In the genomic region with DNA sequence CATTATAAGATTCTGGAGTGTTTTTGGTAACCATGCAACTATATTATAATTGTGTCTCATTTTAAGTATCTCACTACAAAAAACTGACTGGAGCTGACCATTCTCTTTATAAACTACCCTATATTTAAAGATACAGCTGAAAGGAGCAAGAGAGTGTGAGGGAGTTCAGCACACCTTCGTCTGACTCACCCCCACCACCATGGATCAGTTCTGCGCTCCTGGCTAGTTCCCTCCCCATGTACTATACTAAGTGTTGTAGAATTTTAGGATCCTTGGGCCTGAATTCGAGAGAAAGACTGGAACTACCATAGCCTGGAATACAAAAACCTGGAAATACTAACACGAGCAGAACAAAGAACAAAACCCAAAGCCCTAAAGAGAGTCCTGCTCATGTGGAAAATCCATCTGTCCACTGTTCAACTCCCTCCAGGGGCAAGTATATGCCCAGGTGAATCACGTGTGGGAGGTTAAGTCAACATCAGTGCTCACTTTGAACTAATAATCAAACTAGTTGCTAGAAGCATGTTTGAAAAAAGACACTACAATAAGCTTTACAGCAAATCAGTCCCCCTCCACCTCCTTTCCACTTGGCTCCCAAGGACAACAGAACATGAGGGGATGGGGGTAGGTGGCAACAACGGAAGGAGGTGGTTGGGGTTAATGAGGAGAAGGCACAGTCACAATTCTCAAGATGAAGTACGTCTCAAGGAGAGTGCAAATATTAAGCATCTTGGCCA, we compare ENCODE assay signal across 10 cellular contexts. TPM values are rescaled to one million over a fixed set of nuclear protein-coding genes. Genes with fewer than 3 reads are reported as not detected.
DNase-seq lines count a peak whose midpoint lies in the region; ATAC-seq, FAIRE-seq and TF ChIP-seq lines count a peak whose summit lies in the region.
"Had no signal": no experiment of that assay in that cellular context is flagged by ENCODE, and none has a peak within 500 bp of the region (broad histone marks: within the 10 kb centered on the region; RNA-seq: fewer than 3 reads in every experiment).

No MANE protein-coding gene starts in this region.

- H3K4me3 Mint-ChIP-seq in activated T-helper 2 cell treated with anti-CD3 and anti-CD28 coated beads, Interferon-gamma antibody, Interleukin-2, Interleukin-4, amounts not matched to agents 10 μg/mL and 5 μg/mL and 100 μg/mL, durations not matched to agents 14 hours and 24 hours and 36 hours (ENCODE audit: low read depth): no peak overlapping the region
- H3K4me3 Mint-ChIP-seq in stimulated activated naive B cell treated with anti-CD40 and anti-IgM and Interleukin-4, amounts not matched to agents 10 μg/mL and 1 μg/mL and 100 μg/mL, for 72 hours: peak overlapping the region; percentile 14 to 67

- dilution Hi-C loops in keratinocyte (cut with MboI; ENCODE audit: extremely low pct_ligation_motif_present, low sequenced_read_pairs): no loop called here

- intact Hi-C loops in activated T-helper 2 cell treated with anti-CD3 and anti-CD28 coated beads, Interferon-gamma antibody, Interleukin-2, Interleukin-4, amounts not matched to agents 10 μg/mL and 5 μg/mL and 100 μg/mL, durations not matched to agents 14 hours and 24 hours and 36 hours (cut with micrococcal nuclease): loop anchor here (5.0 kb wide), 1 partner anchor 70 kb away; no protein-coding TSS in a partner anchor

- H3K27ac ChIP-seq in keratinocyte (ENCODE audit: control insufficient read depth, insufficient read depth, low read length): peak overlapping the region; percentile 97

- no peaks in the 10 kb centered on the region for H3K9me1 ChIP-seq in keratinocyte (ENCODE audit: control insufficient read depth, extremely low read depth, insufficient read depth, low read length)

- H4K20me1 ChIP-seq in keratinocyte (ENCODE audit: control insufficient read depth, extremely low read depth, insufficient read depth, low read length): no peaks in the 10 kb centered on the region

- H3K9me3 ChIP-seq in keratinocyte (ENCODE audit: control insufficient read depth, low read depth, low read length): no peaks in the 10 kb centered on the region

- H3K4me2 ChIP-seq in keratinocyte (ENCODE audit: control insufficient read depth, extremely low read depth, insufficient read depth, low read depth, low read length): peak overlapping the region; percentile 60

- H3K4me1 Mint-ChIP-seq in activated T-helper 2 cell treated with anti-CD3 and anti-CD28 coated beads, Interferon-gamma antibody, Interleukin-2, Interleukin-4, amounts not matched to agents 10 μg/mL and 5 μg/mL and 100 μg/mL, durations not matched to agents 14 hours and 24 hours and 36 hours (ENCODE audit: low read depth): peaks cover 72% of the 10 kb centered on the region
- H3K4me1 Mint-ChIP-seq in stimulated activated naive B cell treated with anti-CD40 and anti-IgM and Interleukin-4, amounts not matched to agents 10 μg/mL and 1 μg/mL and 100 μg/mL, for 72 hours: peaks cover 61 to 93% of the 10 kb centered on the region in 2 donors

- H3K9me3 Mint-ChIP-seq in activated T-helper 2 cell treated with anti-CD3 and anti-CD28 coated beads, Interferon-gamma antibody, Interleukin-2, Interleukin-4, amounts not matched to agents 10 μg/mL and 5 μg/mL and 100 μg/mL, durations not matched to agents 14 hours and 24 hours and 36 hours: no peaks in the 10 kb centered on the region
- no peaks in the 10 kb centered on the region for H3K9me3 Mint-ChIP-seq in stimulated activated naive B cell treated with anti-CD40 and anti-IgM and Interleukin-4, amounts not matched to agents 10 μg/mL and 1 μg/mL and 100 μg/mL, for 72 hours

- H2AFZ ChIP-seq in keratinocyte (ENCODE audit: control insufficient read depth, low read length): no peak overlapping the region

- H3K36me3 Mint-ChIP-seq in activated T-helper 2 cell treated with anti-CD3 and anti-CD28 coated beads, Interferon-gamma antibody, Interleukin-2, Interleukin-4, amounts not matched to agents 10 μg/mL and 5 μg/mL and 100 μg/mL, durations not matched to agents 14 hours and 24 hours and 36 hours (ENCODE audit: low read depth): peaks cover 18% of the 10 kb centered on the region
- H3K36me3 Mint-ChIP-seq in stimulated activated naive B cell treated with anti-CD40 and anti-IgM and Interleukin-4, amounts not matched to agents 10 μg/mL and 1 μg/mL and 100 μg/mL, for 72 hours: peaks cover 9 to 21% of the 10 kb centered on the region in 2 donors

- H3K4me1 ChIP-seq in keratinocyte (ENCODE audit: control insufficient read depth, extremely low read depth, insufficient read depth, low read length): peaks cover 38% of the 10 kb centered on the region

- no peak for FAIRE-seq in keratinocyte (lab: Jason Lieb, UNC)
- no peak for FAIRE-seq in GM12892 (lab: Jason Lieb, UNC)
- FAIRE-seq: TTC549 had no signal

- peak overlapping the region in 2 of 3 experiments; percentile 6 to 11 for H3K4me3 ChIP-seq in keratinocyte (ENCODE audit: control insufficient read depth in 2 of 3, extremely low read depth in 1 of 3, insufficient read depth in 2 of 3, low read depth in 1 of 3, low read length in 3 of 3)

- peak; percentile 36 for DNase-seq in NCI-H748 (lab: John Stamatoyannopoulos, UW; ENCODE audit: unreplicated experiment)
- no peak for DNase-seq in NCI-H748 treated with DMSO at 0.1 percent for 48 hours (lab: John Stamatoyannopoulos, UW)
- DNase-seq in activated T-helper 2 cell treated with anti-CD3 and anti-CD28 coated beads, Interferon-gamma antibody, Interleukin-2, Interleukin-4, amounts not matched to agents 10 μg/mL and 5 μg/mL and 100 μg/mL, durations not matched to agents 14 hours and 24 hours and 36 hours (ENCODE audit: low spot score): no peak
- no peak for DNase-seq in keratinocyte (ENCODE audit: low read depth, low spot score)
- DNase-seq in stimulated activated naive B cell treated with anti-CD40 and anti-IgM and Interleukin-4, amounts not matched to agents 10 μg/mL and 1 μg/mL and 100 μg/mL, for 72 hours: no peak
- DNase-seq in COR-L47 (lab: John Stamatoyannopoulos, UW): no peak
- no peak for DNase-seq in GM12892 (ENCODE audit: insufficient read length)
- DNase-seq: NCI-H2081 had no signal

- TF ChIP-seq CTCF in keratinocyte (optimal IDR thresholded peaks at IDR 0.05 in 1 of 3, IDR thresholded peaks at IDR 0.05 in 1 of 3, conservative IDR thresholded peaks at IDR 0.05 in 1 of 3; ENCODE audit: extremely low read depth in 1 of 3, insufficient read depth in 2 of 3, low read length in 3 of 3): no peak

- H3K36me3 ChIP-seq in keratinocyte (ENCODE audit: control insufficient read depth in 2 of 2, extremely low read depth in 1 of 2, insufficient read depth in 2 of 2, low read length in 2 of 2): peaks cover 0 to 4% of the 10 kb centered on the region in 2 experiments

- no peak for TF ChIP-seq POLR2A in GM12892 (IDR thresholded peaks at IDR 0.05; ENCODE audit: low read depth, low read length)

- no peaks in the 10 kb centered on the region for H3K27me3 ChIP-seq in keratinocyte (ENCODE audit: control insufficient read depth, extremely low read depth, insufficient read depth, low read length)

- peaks cover 50% of the 10 kb centered on the region for H3K79me2 ChIP-seq in keratinocyte (ENCODE audit: control insufficient read depth, insufficient read depth, low read length)

- H3K9ac ChIP-seq in keratinocyte (ENCODE audit: control insufficient read depth, extremely low read depth, insufficient read depth, low read length): peak overlapping the region; percentile 71

- peak overlapping the region; percentile 73 for H3K27ac Mint-ChIP-seq in activated T-helper 2 cell treated with anti-CD3 and anti-CD28 coated beads, Interferon-gamma antibody, Interleukin-2, Interleukin-4, amounts not matched to agents 10 μg/mL and 5 μg/mL and 100 μg/mL, durations not matched to agents 14 hours and 24 hours and 36 hours
- peak overlapping the region; percentile 87 for H3K27ac Mint-ChIP-seq in stimulated activated naive B cell treated with anti-CD40 and anti-IgM and Interleukin-4, amounts not matched to agents 10 μg/mL and 1 μg/mL and 100 μg/mL, for 72 hours

- H3K27me3 Mint-ChIP-seq in activated T-helper 2 cell treated with anti-CD3 and anti-CD28 coated beads, Interferon-gamma antibody, Interleukin-2, Interleukin-4, amounts not matched to agents 10 μg/mL and 5 μg/mL and 100 μg/mL, durations not matched to agents 14 hours and 24 hours and 36 hours (ENCODE audit: low read depth): no peaks in the 10 kb centered on the region
- H3K27me3 Mint-ChIP-seq in stimulated activated naive B cell treated with anti-CD40 and anti-IgM and Interleukin-4, amounts not matched to agents 10 μg/mL and 1 μg/mL and 100 μg/mL, for 72 hours: no peaks in the 10 kb centered on the region

- ATAC-seq in stimulated activated naive B cell treated with anti-CD40 and anti-IgM and Interleukin-4, amounts not matched to agents 10 μg/mL and 1 μg/mL and 100 μg/mL, for 72 hours (replicated peaks): no peak
- ATAC-seq in HG03521 (IDR thresholded peaks at IDR 0.05; ENCODE audit: unreplicated experiment): no peak

RNA-seq across cellular contexts. Expression of gene ELOVL5, which starts 46.8 kb away (rescaled TPM):
- total RNA-seq in activated T-helper 2 cell treated with anti-CD3 and anti-CD28 coated beads, Interferon-gamma antibody, Interleukin-2, Interleukin-4, amounts not matched to agents 10 μg/mL and 5 μg/mL and 100 μg/mL, durations not matched to agents 14 hours and 24 hours and 36 hours: 122 and 133 TPM in 2 replicates
- polyA plus RNA-seq in keratinocyte: 39.7 to 66.7 TPM (median 53.3 TPM) in 3 replicates
- 7.6 TPM for polyA plus RNA-seq in keratinocyte (2011; ENCODE audit: low read depth)
- 25.8 and 41.6 TPM in 2 replicates for polyA plus RNA-seq in keratinocyte (2011; cell fraction: cytosol; rRNA removed)
- polyA plus RNA-seq in keratinocyte (2011; cell fraction: nucleus; rRNA removed): 62.1 and 78.0 TPM in 2 replicates
- 32.5 and 65.4 TPM in 2 replicates for polyA plus RNA-seq in keratinocyte (2012; ENCODE audit: low replicate concordance)
- 58.5 to 102 TPM (median 68.6 TPM) in 3 replicates for polyA minus RNA-seq in keratinocyte
- 45.3 TPM for polyA minus RNA-seq in keratinocyte (2011; cell fraction: cytosol; rRNA and poly(A)+ RNA removed)
- polyA minus RNA-seq in keratinocyte (2011; cell fraction: nucleus; rRNA and poly(A)+ RNA removed): 48.2 and 67.6 TPM in 2 replicates
- 89.3 TPM for polyA plus RNA-seq in GM12892 (2012; ENCODE audit: missing spikeins)
